In genomic region chr4:140042634-140043033, GRCh38 we compare ENCODE assay signal across 24 cellular contexts.
"Had no signal": no experiment of that assay in that cellular context is flagged by ENCODE, and none has a peak within 500 bp of the region (broad histone marks: within the 10 kb centered on the region; RNA-seq: fewer than 3 reads in every experiment).

No MANE protein-coding gene starts in this region.

- H3K4me3 Mint-ChIP-seq: activated B cell treated with CpG ODN at 0.5 μM for 24 hours; activated CD4-positive, alpha-beta T cell treated with anti-CD3 and anti-CD28 coated beads for 36 hours; activated naive CD4-positive, alpha-beta T cell treated with anti-CD3 and anti-CD28 coated beads, Interleukin-2, amount 10 ng/mL, durations not matched to agents 7 days and 5 days; activated naive CD8-positive, alpha-beta T cell treated with anti-CD3 and anti-CD28 coated beads, Interleukin-2, amount 50 U/mL, for 24 hours; naive B cell; neural crest cell; stimulated activated naive B cell treated with anti-CD40 and anti-IgM and Interleukin-4, amounts not matched to agents 10 μg/mL and 1 μg/mL and 100 μg/mL, for 72 hours had no signal

- H3K4me3 ChIP-seq: cardiac muscle cell, heart left ventricle, lower lobe of right lung, right lobe of liver, testis, vagina had no signal

- H3K36me3 ChIP-seq: cardiac muscle cell, heart left ventricle, lower lobe of right lung, right lobe of liver, vagina had no signal

- H3K9me3 ChIP-seq: heart left ventricle, lower lobe of right lung, right lobe of liver, testis, vagina had no signal

- H3K27ac Mint-ChIP-seq: activated B cell treated with CpG ODN at 0.5 μM for 24 hours; activated CD4-positive, alpha-beta T cell treated with anti-CD3 and anti-CD28 coated beads for 36 hours; activated naive CD4-positive, alpha-beta T cell treated with anti-CD3 and anti-CD28 coated beads, Interleukin-2, amount 10 ng/mL, durations not matched to agents 7 days and 5 days; stimulated activated naive B cell treated with anti-CD40 and anti-IgM and Interleukin-4, amounts not matched to agents 10 μg/mL and 1 μg/mL and 100 μg/mL, for 72 hours had no signal

- DNase-seq: activated B cell treated with CpG ODN at 0.5 μM for 24 hours; activated CD4-positive, alpha-beta T cell treated with anti-CD3 and anti-CD28 coated beads for 36 hours; activated CD4-positive, alpha-beta T cell treated with anti-CD3 and anti-CD28 coated beads, Interleukin-2, amount 50 U/mL, for 48 hours; activated effector memory CD4-positive, alpha-beta T cell treated with anti-CD3 and anti-CD28 coated beads, Interleukin-2, amount 50 U/mL, for 16 hours; activated naive CD4-positive, alpha-beta T cell treated with anti-CD3 and anti-CD28 coated beads, Interleukin-2, amount 10 ng/mL, durations not matched to agents 7 days and 5 days; activated naive CD8-positive, alpha-beta T cell treated with anti-CD3 and anti-CD28 coated beads, Interleukin-2, amount 50 U/mL, for 24 hours; activated T-cell treated with anti-CD3 and anti-CD28 coated beads for 4 hours; cortex of kidney; heart left ventricle; kidney; lower lobe of right lung; mesendoderm; naive B cell; posterior cingulate gyrus; right lobe of liver; small intestine; stimulated activated CD4-positive, alpha-beta T cell treated with anti-CD3 and anti-CD28 coated beads, Interleukin-15, amount 100 ng/mL, for 24 hours; stimulated activated naive B cell treated with anti-CD40 and anti-IgM and Interleukin-4, amounts not matched to agents 10 μg/mL and 1 μg/mL and 100 μg/mL, for 72 hours; T-helper 9 cell; testis had no signal

- H3K9me3 Mint-ChIP-seq: activated B cell treated with CpG ODN at 0.5 μM for 24 hours; activated naive CD4-positive, alpha-beta T cell treated with anti-CD3 and anti-CD28 coated beads, Interleukin-2, amount 10 ng/mL, durations not matched to agents 7 days and 5 days; activated naive CD8-positive, alpha-beta T cell treated with anti-CD3 and anti-CD28 coated beads, Interleukin-2, amount 50 U/mL, for 24 hours; naive B cell; neural crest cell; stimulated activated naive B cell treated with anti-CD40 and anti-IgM and Interleukin-4, amounts not matched to agents 10 μg/mL and 1 μg/mL and 100 μg/mL, for 72 hours had no signal

- ATAC-seq: activated CD4-positive, alpha-beta T cell treated with anti-CD3 and anti-CD28 coated beads for 36 hours; activated naive CD8-positive, alpha-beta T cell treated with anti-CD3 and anti-CD28 coated beads, Interleukin-2, amount 50 U/mL, for 24 hours; heart left ventricle; lower lobe of right lung; right lobe of liver; stimulated activated naive B cell treated with anti-CD40 and anti-IgM and Interleukin-4, amounts not matched to agents 10 μg/mL and 1 μg/mL and 100 μg/mL, for 72 hours had no signal

- H3K27me3 ChIP-seq: cardiac muscle cell, heart left ventricle, right lobe of liver, testis, vagina had no signal

- H3K36me3 Mint-ChIP-seq: activated naive CD4-positive, alpha-beta T cell treated with anti-CD3 and anti-CD28 coated beads, Interleukin-2, amount 10 ng/mL, durations not matched to agents 7 days and 5 days; naive B cell; stimulated activated naive B cell treated with anti-CD40 and anti-IgM and Interleukin-4, amounts not matched to agents 10 μg/mL and 1 μg/mL and 100 μg/mL, for 72 hours had no signal

- H3K27ac ChIP-seq: cardiac muscle cell, epithelial cell of prostate, heart left ventricle, lower lobe of right lung, right lobe of liver, testis, vagina had no signal

- H3K27me3 Mint-ChIP-seq: activated B cell treated with CpG ODN at 0.5 μM for 24 hours had no signal

- H3K4me1 Mint-ChIP-seq: activated B cell treated with CpG ODN at 0.5 μM for 24 hours; activated naive CD4-positive, alpha-beta T cell treated with anti-CD3 and anti-CD28 coated beads, Interleukin-2, amount 10 ng/mL, durations not matched to agents 7 days and 5 days had no signal
